ENCODE assay signal across 8 cellular contexts in the genomic region with DNA sequence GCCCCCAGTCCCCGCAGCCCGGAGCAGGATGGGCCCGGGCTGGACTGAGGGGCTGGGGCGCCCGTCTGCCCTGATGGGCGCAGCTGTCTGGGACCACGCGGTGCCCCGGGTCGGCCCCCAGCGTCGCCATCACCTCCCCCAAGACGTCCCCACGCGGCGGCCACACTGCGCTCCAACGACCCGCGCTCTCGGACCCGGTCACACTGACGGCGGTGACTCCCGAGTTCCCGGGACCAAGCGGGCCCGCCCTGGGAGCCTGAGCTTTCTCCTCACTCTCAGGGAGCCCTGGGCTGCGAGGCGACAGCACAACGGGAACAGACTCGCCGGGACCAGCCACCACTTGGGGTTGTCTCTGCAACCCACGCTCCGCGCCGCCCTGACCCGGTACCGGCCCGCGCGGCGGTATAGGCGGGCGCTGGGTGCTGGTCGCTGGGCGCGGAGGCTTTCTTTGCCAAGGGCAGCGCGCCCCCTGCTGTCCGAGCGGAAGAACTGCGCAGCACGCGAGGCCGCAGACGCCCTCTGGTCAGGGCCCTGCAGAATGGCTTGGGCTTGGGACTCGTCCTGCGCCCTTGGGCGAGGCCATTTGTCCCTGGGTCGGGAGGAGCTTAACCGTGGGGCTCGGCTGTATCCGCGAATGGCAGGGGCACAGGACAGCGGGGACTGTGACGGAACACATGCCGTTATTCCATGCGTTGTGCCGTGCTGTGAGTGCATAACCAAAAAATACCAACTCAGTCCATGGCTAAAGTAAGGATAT. TPM values are rescaled to one million over a fixed set of nuclear protein-coding genes. Genes with fewer than 3 reads are reported as not detected.
DNase-seq lines count a peak whose midpoint lies in the region; ATAC-seq and TF ChIP-seq lines count a peak whose summit lies in the region.

No MANE protein-coding gene starts in this region.

- DNase-seq in ELF-1 (ENCODE audit: low read depth, low spot score): peak; percentile 90
- DNase-seq in LoVo (ENCODE audit: low spot score): peak; percentile 87
- peak; percentile 15 to 53 for DNase-seq in SW 1271 (lab: John Stamatoyannopoulos, UW)
- peak; percentile 43 for DNase-seq in activated naive CD8-positive, alpha-beta T cell treated with anti-CD3 and anti-CD28 coated beads, Interleukin-2, amount 50 U/mL, for 16 hours (ENCODE audit: low read depth, low spot score)
- DNase-seq in cardiac septum (ENCODE audit: low spot score): peak; percentile 94
- DNase-seq in thyroid gland: peak; percentile 83 to 84

- H3K4me3 ChIP-seq in parathyroid adenoma (ENCODE audit: low read depth, low read length): peak overlapping the region; percentile 57
- H3K4me3 ChIP-seq in thyroid gland (replicated peaks in 1 of 3): peak overlapping the region in 1 of 3 donors; percentile 23

- H2AFZ ChIP-seq in parathyroid adenoma: peak overlapping the region; percentile 100

- H3K27me3 ChIP-seq in parathyroid adenoma (ENCODE audit: control insufficient read depth, insufficient read depth, low read length) (no peaks in the 10 kb centered on the region), thyroid gland (no peaks in the 10 kb centered on the region)

- H3K4me1 ChIP-seq in parathyroid adenoma (peaks cover 3% of the 10 kb centered on the region), thyroid gland (peaks cover 7 to 9% of the 10 kb centered on the region in 2 donors)

- H3K79me2 ChIP-seq in parathyroid adenoma: no peaks in the 10 kb centered on the region

- peak overlapping the region; percentile 23 for H3K9ac ChIP-seq in parathyroid adenoma

- H3K27ac ChIP-seq in parathyroid adenoma (no peak overlapping the region), thyroid gland (peak overlapping the region in 1 of 3 donors; percentile 20)

- peak; percentile 84 for ATAC-seq in GM21825 (IDR thresholded peaks at IDR 0.05; ENCODE audit: unreplicated experiment)

- H3K9me3 ChIP-seq in parathyroid adenoma (ENCODE audit: control insufficient read depth, low read length): no peaks in the 10 kb centered on the region
- no peaks in the 10 kb centered on the region for H3K9me3 ChIP-seq in thyroid gland

- intact Hi-C loops in cardiac septum (cut with DNase I) (loop anchor here (1.0 to 10.0 kb wide), 3 partner anchors 54 to 307 kb away; a partner anchor contains a TSS), thyroid gland (cut with DNase I) (loop anchor here (5.0 kb wide), 2 partner anchors 42 to 102 kb away; no protein-coding TSS in a partner anchor)

- TF ChIP-seq CTCF in parathyroid adenoma (IDR thresholded peaks at IDR 0.05) (peak; percentile 98), thyroid gland (IDR thresholded peaks at IDR 0.05) (peak; percentile 87 to 99 (median 98))

- peak in 1 of 2 donors; percentile 14 for TF ChIP-seq POLR2A in thyroid gland (IDR thresholded peaks at IDR 0.05)

- H3K36me3 ChIP-seq in parathyroid adenoma (ENCODE audit: control insufficient read depth, insufficient read depth, low read length) (no peaks in the 10 kb centered on the region), thyroid gland (no peaks in the 10 kb centered on the region)

- 9 to 11% methylated on average over 5 to 12 of the region's 70 CpGs for WGBS in thyroid gland, 2 donors

- peak overlapping the region; percentile 92 for H3K4me2 ChIP-seq in parathyroid adenoma (ENCODE audit: low read length)

RNA-seq across cellular contexts. Expression of a gene that starts 54.8 kb away (rescaled TPM):
- total RNA-seq in cardiac septum: not detected
- under 1 TPM in 1 of 4 donors, not detected in 3; 0.13 TPM for total RNA-seq in thyroid gland

RNA-seq across cellular contexts. Expression of a gene that starts 57.5 kb away (rescaled TPM):
- total RNA-seq in cardiac septum (19.9 TPM), thyroid gland (10 to 100 TPM; 42.5 to 75.8 (median 54.3) TPM)

Comparison
In these comparisons a context has a peak if more than half of its experiments do, and no peak if none do; other contexts are left out.
1. DNase-seq: peak in every context shown above with its lines; median percentile 94 in cardiac septum; 90 in ELF-1; 87 in LoVo; 84 in thyroid gland; 43 in activated naive CD8-positive, alpha-beta T cell treated with anti-CD3 and anti-CD28 coated beads, Interleukin-2, amount 50 U/mL, for 16 hours; 34 in SW 1271.